In the genomic region with DNA sequence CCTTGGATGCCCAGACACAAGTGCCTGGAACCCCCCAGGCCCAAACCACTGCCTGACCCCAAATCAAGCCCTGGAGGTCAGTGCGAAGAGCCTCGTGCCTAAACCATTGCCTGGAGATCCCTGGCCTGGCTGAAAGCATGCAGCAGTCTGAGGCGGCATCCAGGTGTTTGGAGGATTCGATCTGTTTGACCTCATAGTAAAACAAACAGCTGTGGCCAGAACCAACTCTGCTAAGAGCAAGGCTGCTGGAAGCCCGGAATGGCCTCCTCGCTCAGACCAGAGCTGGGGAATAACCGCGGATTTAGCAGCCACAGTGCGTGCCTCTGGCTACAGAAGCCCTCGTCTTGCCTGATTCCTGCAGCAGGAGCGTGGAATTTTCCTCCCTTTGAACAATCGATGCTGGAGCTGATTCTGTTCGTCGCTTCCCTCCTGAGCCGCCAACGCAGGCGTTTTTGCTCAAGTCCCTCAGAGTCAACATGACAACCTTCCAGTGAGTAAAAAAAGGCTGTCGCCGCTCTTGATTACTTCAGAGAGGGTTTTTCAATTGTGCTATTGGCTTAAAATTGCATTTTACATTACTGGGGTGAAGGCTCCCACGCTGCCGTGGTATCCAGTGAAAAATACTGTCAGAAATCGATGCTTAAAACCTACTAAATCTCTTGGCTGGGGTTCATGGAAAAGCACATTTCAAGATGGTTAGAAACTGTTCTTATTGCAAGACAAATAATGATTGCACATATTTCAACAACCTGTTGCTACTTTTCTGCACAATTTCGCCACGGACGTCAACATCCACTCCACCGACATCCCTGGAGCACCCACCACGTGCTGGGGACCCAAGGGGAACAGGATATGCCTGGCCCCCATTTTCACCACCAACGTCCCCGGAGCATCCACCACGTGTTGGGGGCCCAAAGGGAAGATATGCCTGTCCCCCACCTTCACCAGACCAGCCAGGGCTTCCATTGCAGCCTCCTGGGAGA, we compare ENCODE assay signal across 23 cellular contexts.
"Had no signal": no experiment of that assay in that cellular context is flagged by ENCODE, and none has a peak within 500 bp of the region (broad histone marks: within the 10 kb centered on the region; RNA-seq: fewer than 3 reads in every experiment).

No MANE protein-coding gene starts in this region.

- H3K9me3 ChIP-seq: breast epithelium, gastrocnemius medialis, heart left ventricle, mucosa of descending colon, tibial nerve had no signal

- ATAC-seq: activated CD8-positive, alpha-beta T cell treated with anti-CD3 and anti-CD28 coated beads for 36 hours; activated T-helper 17 cell treated with anti-CD3 and anti-CD28 coated beads, Interleukin-2, amount 50 U/mL, for 72 hours; esophagus mucosa; gastrocnemius medialis; heart left ventricle; mucosa of descending colon had no signal

- H3K27ac ChIP-seq: breast epithelium, gastrocnemius medialis, heart left ventricle, tibial nerve had no signal

- H3K36me3 ChIP-seq: breast epithelium, gastrocnemius medialis, heart left ventricle, tibial nerve had no signal

- DNase-seq: activated CD4-positive, alpha-beta T cell treated with anti-CD3 and anti-CD28 coated beads, Interleukin-2, amount 10 ng/mL, durations not matched to agents 24 days and 14 days; activated CD8-positive, alpha-beta T cell treated with anti-CD3 and anti-CD28 coated beads for 36 hours; activated naive CD4-positive, alpha-beta T cell; activated naive CD8-positive, alpha-beta T cell treated with anti-CD3 and anti-CD28 coated beads, Interleukin-2, amount 10 ng/mL, durations not matched to agents 7 days and 5 days; activated T-cell treated with anti-CD3 and anti-CD28 coated beads, Interleukin-2, amount 50 U/mL, for 1 hour; aorta; cerebellar nuclear complex; effector CD8-positive, alpha-beta T cell; gastrocnemius medialis; heart left ventricle; kidney glomerular epithelial cell; mucosa of descending colon; naive B cell; retina; stimulated activated CD4-positive, alpha-beta T cell treated with anti-CD3 and anti-CD28 coated beads, Interleukin-12 subunit alpha, Interleukin-12 subunit beta, amount 100 ng/mL, for 4 hours; stimulated activated CD4-positive, alpha-beta T cell treated with anti-CD3 and anti-CD28 coated beads, Interleukin-1b, Interleukin-23, amount 100 ng/mL, for 48 hours; stimulated activated naive CD4-positive, alpha-beta T cell treated with Interleukin-2 at 50 U/mL for 16 hours; T-helper 1 cell; T1000 had no signal

- H3K4me3 ChIP-seq: breast epithelium, gastrocnemius medialis, heart left ventricle, mucosa of descending colon, tibial nerve had no signal
